ENCODE assay signal across 15 cellular contexts in the genomic region with DNA sequence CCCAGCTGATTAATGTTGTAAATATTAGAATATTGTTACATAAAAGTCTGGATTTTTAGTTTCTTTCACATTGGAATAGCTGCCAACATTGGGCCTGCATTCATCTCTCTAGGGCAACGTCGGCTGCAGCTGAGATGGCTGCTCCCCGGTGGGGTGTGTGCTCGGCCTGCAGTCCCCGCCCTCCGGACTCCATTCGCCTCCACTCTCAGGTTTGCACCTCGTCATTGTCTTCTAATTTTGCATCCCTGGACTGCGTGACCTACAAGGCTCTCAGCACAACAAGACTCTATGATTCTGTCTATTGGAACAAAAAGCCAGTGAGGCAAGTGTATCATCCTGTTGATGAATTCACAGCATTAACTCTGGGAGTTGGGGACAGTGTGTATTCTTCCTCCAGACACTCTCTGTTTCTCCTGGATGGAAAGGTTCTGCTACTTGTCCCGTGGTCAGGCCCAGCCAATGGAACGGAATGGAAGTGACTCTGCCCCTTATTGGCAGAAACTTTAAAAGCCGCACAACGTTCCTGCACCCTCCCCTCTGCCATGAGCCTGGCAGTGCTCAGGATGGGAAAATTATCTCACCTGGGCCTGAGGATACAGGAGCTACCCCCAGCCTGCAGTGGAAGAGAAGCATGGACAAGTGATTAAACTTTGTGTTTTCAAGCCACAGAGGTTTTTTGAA.
DNase-seq lines count a peak whose midpoint lies in the region; TF ChIP-seq lines count a peak whose summit lies in the region.
"Had no signal": no experiment of that assay in that cellular context is flagged by ENCODE, and none has a peak within 500 bp of the region (broad histone marks: within the 10 kb centered on the region; RNA-seq: fewer than 3 reads in every experiment).

No MANE protein-coding gene starts in this region.

- peak overlapping the region; percentile 26 for H3K9ac ChIP-seq in fibroblast of lung (ENCODE audit: insufficient read depth, low read length)
- H3K9ac ChIP-seq in mucosa of rectum (ENCODE audit: low read depth in 1 of 2, low read length in 2 of 2): no peak overlapping the region
- H3K9ac ChIP-seq: KMS-11 had no signal

- DNase-seq in AG04450 (ENCODE audit: low read depth, low spot score): no peak
- no peak for DNase-seq in RWPE1 (ENCODE audit: low spot score)
- DNase-seq in fibroblast of lung (ENCODE audit: low read depth in 2 of 2): peak in 1 of 2 donors; percentile 34
- no peak for DNase-seq in ureter (ENCODE audit: low spot score)
- no peak for DNase-seq in prostate gland (ENCODE audit: low spot score)
- DNase-seq in activated CD4-positive, alpha-beta T cell treated with anti-CD3 and anti-CD28 coated beads, Interleukin-2, amount 50 U/mL, for 4 hours: no peak
- no peak for DNase-seq in OCI-M2 (lab: John Stamatoyannopoulos, UW; ENCODE audit: unreplicated experiment)
- DNase-seq: activated naive CD4-positive, alpha-beta T cell treated with Interleukin-2 at 50 U/mL for 16 hours; GDM1; NCI-H1694 had no signal

- H3K4me2 ChIP-seq in fibroblast of lung (ENCODE audit: extremely low read depth, insufficient read depth, low read length): peak overlapping the region; percentile 82
- H3K4me2 ChIP-seq: KMS-11 had no signal

- H3K9me3 ChIP-seq in AG04450 (ENCODE audit: control insufficient read depth, insufficient read depth, low read length) (no peaks in the 10 kb centered on the region), fibroblast of lung (ENCODE audit: control insufficient read depth, insufficient read depth, low read depth, low read length) (no peaks in the 10 kb centered on the region), mucosa of rectum (ENCODE audit: control insufficient read depth in 2 of 2, low read length in 2 of 2) (no peaks in the 10 kb centered on the region), prostate gland (no peaks in the 10 kb centered on the region)
- H3K9me3 ChIP-seq: breast epithelium, ovary had no signal

- TF ChIP-seq POLR2A in prostate gland (IDR thresholded peaks at IDR 0.05): no peak

- H3K27me3 ChIP-seq in AG04450 (ENCODE audit: control insufficient read depth, insufficient read depth, low read length) (no peaks in the 10 kb centered on the region), fibroblast of lung (ENCODE audit: control insufficient read depth, insufficient read depth, low read length) (no peaks in the 10 kb centered on the region), mucosa of rectum (ENCODE audit: control insufficient read depth in 2 of 2, insufficient read depth in 2 of 2, low read length in 2 of 2) (no peaks in the 10 kb centered on the region), prostate gland (replicated peaks; ENCODE audit: insufficient read depth) (no peaks in the 10 kb centered on the region)
- H3K27me3 ChIP-seq: breast epithelium, ovary had no signal

- TF ChIP-seq CTCF in AG04450 (IDR thresholded peaks at IDR 0.05; ENCODE audit: low read depth, low read length): no peak
- TF ChIP-seq CTCF in RWPE1 (conservative IDR thresholded peaks at IDR 0.05; ENCODE audit: low read depth): no peak
- TF ChIP-seq CTCF in fibroblast of lung (conservative IDR thresholded peaks at IDR 0.05 in 1 of 2, IDR thresholded peaks at IDR 0.05 in 1 of 2; ENCODE audit: low read depth in 1 of 2, low read length in 2 of 2): no peak
- TF ChIP-seq CTCF in prostate gland (IDR thresholded peaks at IDR 0.05): no peak

- WGBS in prostate gland: 56% methylated on average over 13 of the region's 13 CpGs

- no peaks in the 10 kb centered on the region for H4K20me1 ChIP-seq in fibroblast of lung (ENCODE audit: control insufficient read depth, extremely low read depth, insufficient read depth, low read length)

- intact Hi-C loops in prostate gland (cut with DNase I): no loop called here

- no peak overlapping the region for H2AFZ ChIP-seq in fibroblast of lung (ENCODE audit: low read length)

- H3K79me2 ChIP-seq in fibroblast of lung (ENCODE audit: control insufficient read depth, insufficient read depth, low read length): peaks cover 34% of the 10 kb centered on the region

- CTCF ChIA-PET in AG04450 (lab: Charles Lee): no interaction called here
- CTCF ChIA-PET in RWPE1 (lab: Yijun Ruan, JAX): no interaction called here

- no peak overlapping the region for H3K4me3 ChIP-seq in AG04450 (ENCODE audit: low read depth, low read length)
- peak overlapping the region in 1 of 4 experiments; percentile 20 for H3K4me3 ChIP-seq in fibroblast of lung (replicated peaks in 1 of 4; ENCODE audit: control extremely low read depth in 1 of 4, insufficient read depth in 1 of 4, low read depth in 3 of 4, low read length in 4 of 4)
- no peak overlapping the region for H3K4me3 ChIP-seq in mucosa of rectum (ENCODE audit: low read length in 2 of 2)
- no peak overlapping the region for H3K4me3 ChIP-seq in prostate gland
- H3K4me3 ChIP-seq: ovary had no signal

- H3K4me1 ChIP-seq in fibroblast of lung (ENCODE audit: control insufficient read depth, extremely low read depth, insufficient read depth, low read length) (peaks cover 6% of the 10 kb centered on the region), mucosa of rectum (ENCODE audit: control insufficient read depth in 2 of 2, insufficient read depth in 2 of 2, low read length in 2 of 2) (no peaks in the 10 kb centered on the region), prostate gland (replicated peaks) (no peaks in the 10 kb centered on the region)
- H3K4me1 ChIP-seq: breast epithelium had no signal

- POLR2A ChIA-PET in AG04450 (lab: Yijun Ruan, JAX) (no interaction called here), RWPE1 (lab: Yijun Ruan, JAX; ENCODE audit: low non-redundant PET) (no interaction called here)

- H3K27ac ChIP-seq in AG04450 (ENCODE audit: low read depth, low read length) (peak overlapping the region; percentile 40), RWPE1 (peak overlapping the region; percentile 91), fibroblast of lung (ENCODE audit: insufficient read depth, low read length) (peak overlapping the region; percentile 73), mucosa of rectum (ENCODE audit: low read depth in 2 of 2, low read length in 2 of 2) (peak overlapping the region; percentile 23 to 47), prostate gland (peak overlapping the region in 1 of 2 donors; percentile 33)
- H3K27ac ChIP-seq: HL-60, KMS-11 had no signal

- H3K36me3 ChIP-seq in fibroblast of lung (ENCODE audit: control insufficient read depth, insufficient read depth, low read length) (no peaks in the 10 kb centered on the region), mucosa of rectum (ENCODE audit: control insufficient read depth in 2 of 2, insufficient read depth in 2 of 2, low read length in 2 of 2) (no peaks in the 10 kb centered on the region), prostate gland (no peaks in the 10 kb centered on the region)
- H3K36me3 ChIP-seq: breast epithelium, ovary had no signal
